ENCODE assay signal across 27 cellular contexts in the genomic region with DNA sequence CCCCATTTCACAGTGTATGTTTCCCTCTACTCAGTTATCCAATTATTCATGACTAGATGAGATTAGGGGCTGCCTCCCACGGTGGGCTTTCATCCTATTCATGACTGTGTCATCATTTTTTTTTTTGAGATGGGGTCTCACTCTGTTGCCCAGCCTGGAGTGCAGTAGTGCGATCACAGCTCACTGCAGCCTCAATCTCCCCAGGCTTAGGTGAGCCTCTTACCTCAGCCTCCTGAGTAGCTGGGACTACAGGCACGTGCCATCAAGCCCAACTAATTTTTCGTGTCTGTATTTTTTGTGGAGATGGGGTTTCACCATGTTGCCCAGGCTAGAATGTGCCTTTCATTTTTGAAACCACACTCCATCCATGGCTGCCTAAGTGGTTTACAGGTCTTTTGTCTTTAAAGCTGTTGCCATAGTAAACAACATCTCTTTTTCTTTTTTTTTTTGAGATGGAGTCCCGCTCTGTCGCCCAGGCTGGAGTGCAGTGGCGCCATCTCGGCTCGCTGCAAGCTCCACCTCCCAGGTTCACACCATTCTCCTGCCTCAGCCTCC.
DNase-seq lines count a peak whose midpoint lies in the region; ATAC-seq and TF ChIP-seq lines count a peak whose summit lies in the region.
"Had no signal": no experiment of that assay in that cellular context is flagged by ENCODE, and none has a peak within 500 bp of the region (broad histone marks: within the 10 kb centered on the region; RNA-seq: fewer than 3 reads in every experiment).

No MANE protein-coding gene starts in this region.

- peaks cover 65% of the 10 kb centered on the region for H3K4me1 Mint-ChIP-seq in activated CD8-positive, alpha-beta memory T cell treated with anti-CD3 and anti-CD28 coated beads, Interleukin-2, amount 10 ng/mL, durations not matched to agents 7 days and 5 days
- H3K4me1 Mint-ChIP-seq in CD8-positive, alpha-beta memory T cell = peaks cover 37 to 71% (median 41%) of the 10 kb centered on the region in 3 donors
- peaks cover 50% of the 10 kb centered on the region for H3K4me1 Mint-ChIP-seq in activated naive CD8-positive, alpha-beta T cell treated with anti-CD3 and anti-CD28 coated beads, Interleukin-2, amount 10 ng/mL, durations not matched to agents 7 days and 5 days
- peaks cover 17 to 73% (median 65%) of the 10 kb centered on the region in 4 donors for H3K4me1 Mint-ChIP-seq in naive thymus-derived CD8-positive, alpha-beta T cell

- no peaks in the 10 kb centered on the region for H3K9me3 Mint-ChIP-seq in activated CD8-positive, alpha-beta memory T cell treated with anti-CD3 and anti-CD28 coated beads, Interleukin-2, amount 10 ng/mL, durations not matched to agents 7 days and 5 days (ENCODE audit: low read depth)
- no peaks in the 10 kb centered on the region for H3K9me3 Mint-ChIP-seq in CD8-positive, alpha-beta memory T cell
- H3K9me3 Mint-ChIP-seq in activated naive CD8-positive, alpha-beta T cell treated with anti-CD3 and anti-CD28 coated beads, Interleukin-2, amount 10 ng/mL, durations not matched to agents 7 days and 5 days = no peaks in the 10 kb centered on the region
- H3K9me3 Mint-ChIP-seq in naive thymus-derived CD8-positive, alpha-beta T cell = no peaks in the 10 kb centered on the region

- H3K4me3 ChIP-seq in CD8-positive, alpha-beta memory T cell (ENCODE audit: low read length) = no peak overlapping the region
- H3K4me3 ChIP-seq in Peyer's patch = no peak overlapping the region
- H3K4me3 ChIP-seq: breast epithelium, MG63, ovary, smooth muscle cell, upper lobe of left lung had no signal

- H3K27me3 Mint-ChIP-seq in activated CD8-positive, alpha-beta memory T cell treated with anti-CD3 and anti-CD28 coated beads, Interleukin-2, amount 10 ng/mL, durations not matched to agents 7 days and 5 days = no peaks in the 10 kb centered on the region
- H3K27me3 Mint-ChIP-seq in CD8-positive, alpha-beta memory T cell = no peaks in the 10 kb centered on the region
- no peaks in the 10 kb centered on the region for H3K27me3 Mint-ChIP-seq in activated naive CD8-positive, alpha-beta T cell treated with anti-CD3 and anti-CD28 coated beads, Interleukin-2, amount 10 ng/mL, durations not matched to agents 7 days and 5 days
- no peaks in the 10 kb centered on the region for H3K27me3 Mint-ChIP-seq in naive thymus-derived CD8-positive, alpha-beta T cell

- H3K4me3 Mint-ChIP-seq in activated CD8-positive, alpha-beta memory T cell treated with anti-CD3 and anti-CD28 coated beads, Interleukin-2, amount 10 ng/mL, durations not matched to agents 7 days and 5 days = no peak overlapping the region
- H3K4me3 Mint-ChIP-seq in CD8-positive, alpha-beta memory T cell = peak overlapping the region in 2 of 7 donors; percentile 23 to 60
- H3K4me3 Mint-ChIP-seq in activated naive CD8-positive, alpha-beta T cell treated with anti-CD3 and anti-CD28 coated beads, Interleukin-2, amount 10 ng/mL, durations not matched to agents 7 days and 5 days = peak overlapping the region; percentile 22
- peak overlapping the region in 7 of 10 donors; percentile 14 to 50 (median 24) for H3K4me3 Mint-ChIP-seq in naive thymus-derived CD8-positive, alpha-beta T cell

- H3K36me3 Mint-ChIP-seq in activated CD8-positive, alpha-beta memory T cell treated with anti-CD3 and anti-CD28 coated beads, Interleukin-2, amount 10 ng/mL, durations not matched to agents 7 days and 5 days = peaks cover 59% of the 10 kb centered on the region
- H3K36me3 Mint-ChIP-seq in CD8-positive, alpha-beta memory T cell = peaks cover 3 to 65% (median 12%) of the 10 kb centered on the region in 3 donors
- peaks cover 59% of the 10 kb centered on the region for H3K36me3 Mint-ChIP-seq in activated naive CD8-positive, alpha-beta T cell treated with anti-CD3 and anti-CD28 coated beads, Interleukin-2, amount 10 ng/mL, durations not matched to agents 7 days and 5 days
- H3K36me3 Mint-ChIP-seq in naive thymus-derived CD8-positive, alpha-beta T cell = peaks cover 0 to 76% (median 27%) of the 10 kb centered on the region in 3 donors

- TF ChIP-seq POLR2A in Peyer's patch (IDR thresholded peaks at IDR 0.05) = no peak

- DNase-seq in activated CD8-positive, alpha-beta memory T cell treated with anti-CD3 and anti-CD28 coated beads, Interleukin-2, amount 10 ng/mL, durations not matched to agents 7 days and 5 days = no peak
- no peak for DNase-seq in activated CD8-positive, alpha-beta memory T cell treated with anti-CD3 and anti-CD28 coated beads, Interleukin-2, amount 50 U/mL, for 48 hours
- peak in 1 of 5 donors; percentile 50 for DNase-seq in CD8-positive, alpha-beta memory T cell
- DNase-seq in activated naive CD8-positive, alpha-beta T cell treated with anti-CD3 and anti-CD28 coated beads, Interleukin-2, amount 10 ng/mL, durations not matched to agents 7 days and 5 days = no peak
- no peak for DNase-seq in naive thymus-derived CD8-positive, alpha-beta T cell
- DNase-seq in NK-92 treated with Interleukin-12 subunit alpha and Interleukin-12 subunit beta, amount 100 ng/mL, for 24 hours (lab: John Stamatoyannopoulos, UW) = no peak
- DNase-seq in Peyer's patch = no peak
- DNase-seq: activated CD8-positive, alpha-beta memory T cell treated with anti-CD3 and anti-CD28 coated beads, Interleukin-2, amount 50 U/mL, for 4 hours; activated gamma-delta T cell; BE2C; DMS79 treated with DMSO at 0.1 percent for 48 hours; GF-D8; glutamatergic neuron; HCEC 1CT; islet precursor cell; left ventricle myocardium superior; MG63; midbrain; NCI-H2029; NCI-H524 treated with DMSO at 0.1 percent for 48 hours; ovary; SHP77; stimulated activated CD4-positive, alpha-beta T cell treated with anti-CD3 and anti-CD28 coated beads, Interleukin-1b, Interleukin-23, amount 100 ng/mL, for 48 hours; upper lobe of left lung had no signal

- H3K27ac ChIP-seq in CD8-positive, alpha-beta memory T cell (ENCODE audit: low read depth, low read length) = no peak overlapping the region
- no peak overlapping the region for H3K27ac ChIP-seq in Peyer's patch
- H3K27ac ChIP-seq: breast epithelium, ovary, upper lobe of left lung had no signal

- peaks cover 51% of the 10 kb centered on the region for H3K4me1 ChIP-seq in CD8-positive, alpha-beta memory T cell (ENCODE audit: insufficient read depth, low read length)
- H3K4me1 ChIP-seq in Peyer's patch = peaks cover 0 to 22% (median 3%) of the 10 kb centered on the region in 4 donors
- H3K4me1 ChIP-seq: BE2C, breast epithelium had no signal

- H3K27me3 ChIP-seq in CD8-positive, alpha-beta memory T cell (ENCODE audit: insufficient read depth, low read length, poor library complexity, severe bottlenecking) = no peaks in the 10 kb centered on the region
- no peaks in the 10 kb centered on the region for H3K27me3 ChIP-seq in Peyer's patch
- H3K27me3 ChIP-seq: BE2C, breast epithelium, MG63, ovary, upper lobe of left lung had no signal

- TF ChIP-seq CTCF in Peyer's patch (IDR thresholded peaks at IDR 0.05) = no peak

- CTCF ChIA-PET in activated CD8-positive, alpha-beta memory T cell treated with anti-CD3 and anti-CD28 coated beads, Interleukin-2, amount 10 ng/mL, durations not matched to agents 7 days and 5 days (lab: Charles Lee) = interaction anchor here (0.6 to 1.2 kb wide), 3 partner anchors 8 to 296 kb away, joined by 3 to 4 read pairs (median 3); no protein-coding TSS in a partner anchor
- CTCF ChIA-PET in CD8-positive, alpha-beta memory T cell (lab: Charles Lee) = interaction anchor here (0.8 to 20.4 kb wide), 7 partner anchors 9 to 96 kb away, joined by 3 to 280 read pairs (median 4); no protein-coding TSS in a partner anchor

- ATAC-seq in activated CD8-positive, alpha-beta memory T cell treated with anti-CD3 and anti-CD28 coated beads, Interleukin-2, amount 10 ng/mL, durations not matched to agents 7 days and 5 days = no peak
- no peak for ATAC-seq in activated naive CD8-positive, alpha-beta T cell treated with anti-CD3 and anti-CD28 coated beads, Interleukin-2, amount 10 ng/mL, durations not matched to agents 7 days and 5 days (ENCODE audit: low read depth)
- peak; percentile 2 to 27 for ATAC-seq in naive thymus-derived CD8-positive, alpha-beta T cell
- ATAC-seq in GM21390 (IDR thresholded peaks at IDR 0.05; ENCODE audit: unreplicated experiment) = no peak
- ATAC-seq: left ventricle myocardium superior had no signal

- H3K9me3 ChIP-seq in CD8-positive, alpha-beta memory T cell (ENCODE audit: low read length) = no peaks in the 10 kb centered on the region
- H3K9me3 ChIP-seq in Peyer's patch = no peaks in the 10 kb centered on the region
- H3K9me3 ChIP-seq: BE2C, breast epithelium, MG63, ovary, upper lobe of left lung had no signal

- peaks cover 21% of the 10 kb centered on the region for H3K36me3 ChIP-seq in CD8-positive, alpha-beta memory T cell (ENCODE audit: insufficient read depth, low read length)
- H3K36me3 ChIP-seq in Peyer's patch = peaks cover 0 to 8% (median 0%) of the 10 kb centered on the region in 3 donors
- H3K36me3 ChIP-seq: BE2C, breast epithelium, MG63, ovary had no signal

- peak overlapping the region; percentile 57 for H3K27ac Mint-ChIP-seq in activated CD8-positive, alpha-beta memory T cell treated with anti-CD3 and anti-CD28 coated beads, Interleukin-2, amount 10 ng/mL, durations not matched to agents 7 days and 5 days
- peak overlapping the region; percentile 26 to 93 (median 76) for H3K27ac Mint-ChIP-seq in CD8-positive, alpha-beta memory T cell
- peak overlapping the region; percentile 70 for H3K27ac Mint-ChIP-seq in activated naive CD8-positive, alpha-beta T cell treated with anti-CD3 and anti-CD28 coated beads, Interleukin-2, amount 10 ng/mL, durations not matched to agents 7 days and 5 days
- peak overlapping the region; percentile 71 to 93 (median 86) for H3K27ac Mint-ChIP-seq in naive thymus-derived CD8-positive, alpha-beta T cell

- POLR2A ChIA-PET in CD8-positive, alpha-beta memory T cell (lab: Charles Lee) = interaction anchor here (0.7 to 1.2 kb wide), 2 partner anchors 10 to 59 kb away, joined by 3 to 18 read pairs; no protein-coding TSS in a partner anchor
- POLR2A ChIA-PET in activated naive CD8-positive, alpha-beta T cell treated with anti-CD3 and anti-CD28 coated beads, Interleukin-2, amount 10 ng/mL, durations not matched to agents 7 days and 5 days (lab: Charles Lee) = interaction anchor here (1.5 kb wide), 1 partner anchor 82 kb away, joined by 5 read pairs; no protein-coding TSS in a partner anchor
- POLR2A ChIA-PET in naive thymus-derived CD8-positive, alpha-beta T cell (lab: Charles Lee) = interaction anchor here (1.0 to 46.6 kb wide), 5 partner anchors 12 to 84 kb away, joined by 3 to 1258 read pairs (median 1172); partner anchors contain the start of gene PIK3CD

Comparison
In these comparisons a context has a peak if more than half of its experiments do, and no peak if none do; other contexts are left out.
1. ATAC-seq: peak in naive thymus-derived CD8-positive, alpha-beta T cell (2 of 2); none in activated CD8-positive, alpha-beta memory T cell treated with anti-CD3 and anti-CD28 coated beads, Interleukin-2, amount 10 ng/mL, durations not matched to agents 7 days and 5 days (single experiment), activated naive CD8-positive, alpha-beta T cell treated with anti-CD3 and anti-CD28 coated beads, Interleukin-2, amount 10 ng/mL, durations not matched to agents 7 days and 5 days (single experiment) and GM21390 (single experiment).
2. Peak in every context shown above with its lines, with median percentiles within 50 percentile points of each other: H3K27ac Mint-ChIP-seq.